Comparison of ENCODE assay signal across 35 cellular contexts in genomic region chr3:26346497-26346896, GRCh38.
DNase-seq lines count a peak whose midpoint lies in the region; ATAC-seq, FAIRE-seq and TF ChIP-seq lines count a peak whose summit lies in the region.
"Had no signal": no experiment of that assay in that cellular context is flagged by ENCODE, and none has a peak within 500 bp of the region (broad histone marks: within the 10 kb centered on the region; RNA-seq: fewer than 3 reads in every experiment).

No MANE protein-coding gene starts in this region.

- no peaks in the 10 kb centered on the region for H3K9me2 ChIP-seq in GM23248 (ENCODE audit: insufficient read depth)

- no peak for TF ChIP-seq POLR2A in H1 (IDR thresholded peaks at IDR 0.05; ENCODE audit: control extremely low read depth in 1 of 2, low read depth in 2 of 2, low read length in 2 of 2)

- 97% methylated on average over 13 of the region's 13 CpGs; no CpG with 5 or more reads in 1 of the 2 experiments for WGBS in H1 (ENCODE audit: extremely low coverage in 1 of 2, insufficient coverage in 1 of 2, insufficient read length in 1 of 2, insufficient replicate concordance in 2 of 2, low coverage in 1 of 2, low lambda C conversion rate in 2 of 2, missing lambda C conversion rate in 1 of 2), 2 experiments
- no CpG with 5 or more reads among the region's 13 CpGs for WGBS in trophoblast cell (ENCODE audit: extremely low coverage, insufficient coverage, insufficient read length)
- WGBS in aorta, 2 donors: 93 to 97% methylated on average over 13 of the region's 13 CpGs
- 48 to 57% methylated on average over 13 of the region's 13 CpGs for WGBS in GM23248 (ENCODE audit: low coverage in 1 of 2, low lambda C conversion rate in 2 of 2, missing lambda C conversion rate in 2 of 2), 2 experiments

- H3K4me2 ChIP-seq in H1 (ENCODE audit: insufficient read depth in 1 of 2, low read depth in 2 of 2, low read length in 2 of 2): no peak overlapping the region
- no peak overlapping the region for H3K4me2 ChIP-seq in trophoblast cell (ENCODE audit: low read length)
- H3K4me2 ChIP-seq in GM23248 (ENCODE audit: unreplicated experiment): no peak overlapping the region
- H3K4me2 ChIP-seq: A549; BLaER1; BLaER1 treated with 17β-estradiol and CSF1 and Interleukin-3, amounts not matched to agents 10 nM and 100 nM had no signal

- H2AFZ ChIP-seq in H1 (ENCODE audit: low read length) (no peak overlapping the region), trophoblast cell (ENCODE audit: insufficient read depth, low read length, poor library complexity) (no peak overlapping the region), GM23248 (no peak overlapping the region)

- H3K9ac ChIP-seq in H1 (replicated peaks in 1 of 4; ENCODE audit: extremely low read depth in 1 of 4, low read depth in 3 of 4, low read length in 3 of 4) (no peak overlapping the region), trophoblast cell (ENCODE audit: low read length) (no peak overlapping the region), GM23248 (no peak overlapping the region)
- H3K9ac ChIP-seq: BLaER1; BLaER1 treated with 17β-estradiol and CSF1 and Interleukin-3, amounts not matched to agents 10 nM and 100 nM had no signal

- no peak overlapping the region for H4K12ac ChIP-seq in trophoblast cell (ENCODE audit: low read depth, low read length)

- H3K23ac ChIP-seq in H1 (ENCODE audit: insufficient read length) (no peak overlapping the region), trophoblast cell (ENCODE audit: low read length) (no peak overlapping the region)

- no peak for DNase-seq in H1 (ENCODE audit: low read depth in 1 of 2, low spot score in 2 of 2)
- DNase-seq in trophoblast cell: no peak
- peak; percentile 55 for DNase-seq in upper lobe of right lung
- DNase-seq in aorta: no peak
- no peak for DNase-seq in globus pallidus (ENCODE audit: low spot score)
- no peak for DNase-seq in GM23248
- DNase-seq: 8988T; ACHN; AML-193; BE2C; C1 segment of cervical spinal cord; Caco-2; Calu3; CD4-positive, alpha-beta memory T cell; CD4-positive, alpha-beta T cell; CD4-positive, CD25-positive, alpha-beta regulatory T cell; CD8-positive, alpha-beta memory T cell; CD8-positive, alpha-beta T cell; COR-L47; DMS 273 treated with DMSO at 0.1 percent for 48 hours; DMS153; DMS53; DMS79; DMS79 treated with DMSO at 0.1 percent for 48 hours; DND-41; EL had no signal

- intact Hi-C loops in upper lobe of right lung (cut with DNase I): no loop called here
- intact Hi-C loops in aorta (cut with DNase I): no loop called here

- no peak overlapping the region for H3K56ac ChIP-seq in H1 (replicated peaks; ENCODE audit: insufficient read length, low read depth, low read length)

- H3K18ac ChIP-seq in H1 (ENCODE audit: extremely low read depth, low read length) (no peak overlapping the region), trophoblast cell (ENCODE audit: low read length) (no peak overlapping the region)

- H3F3A ChIP-seq in GM23248 (ENCODE audit: insufficient read depth): no peaks in the 10 kb centered on the region

- H3K27ac ChIP-seq in H1 (ENCODE audit: low read depth, low read length): no peak overlapping the region
- H3K27ac ChIP-seq in trophoblast cell (ENCODE audit: low read depth, low read length): no peak overlapping the region
- H3K27ac ChIP-seq in upper lobe of right lung: no peak overlapping the region
- H3K27ac ChIP-seq in aorta (ENCODE audit: low read depth in 1 of 2, low read length in 2 of 2): no peak overlapping the region
- no peak overlapping the region for H3K27ac ChIP-seq in GM23248
- H3K27ac ChIP-seq: 22Rv1; A549; BLaER1; BLaER1 treated with 17β-estradiol and CSF1 and Interleukin-3, amounts not matched to agents 10 nM and 100 nM; C4-2B had no signal

- H3K27me3 ChIP-seq in H1 (replicated peaks in 1 of 4; ENCODE audit: control insufficient read depth in 3 of 4, extremely low read depth in 1 of 4, insufficient read depth in 3 of 4, low read length in 3 of 4): no peaks in the 10 kb centered on the region
- no peaks in the 10 kb centered on the region for H3K27me3 ChIP-seq in trophoblast cell (ENCODE audit: insufficient read depth, low read length)
- no peaks in the 10 kb centered on the region for H3K27me3 ChIP-seq in upper lobe of right lung
- no peaks in the 10 kb centered on the region for H3K27me3 ChIP-seq in aorta (ENCODE audit: control insufficient read depth in 1 of 2, insufficient read depth in 2 of 2, low read length in 1 of 2)
- no peaks in the 10 kb centered on the region for H3K27me3 ChIP-seq in GM23248 (replicated peaks; ENCODE audit: insufficient read depth)
- H3K27me3 ChIP-seq: BE2C; BLaER1; BLaER1 treated with 17β-estradiol and CSF1 and Interleukin-3, amounts not matched to agents 10 nM and 100 nM had no signal

- no peak overlapping the region for H2BK15ac ChIP-seq in H1 (ENCODE audit: low read length)

- H4K5ac ChIP-seq in H1 (ENCODE audit: insufficient read length, low read depth, low read length): no peak overlapping the region

- no peak for TF ChIP-seq CTCF in H1 (IDR thresholded peaks at IDR 0.05; ENCODE audit: control extremely low read depth in 1 of 3, insufficient read depth in 1 of 3, low read depth in 1 of 3, low read length in 3 of 3)
- TF ChIP-seq CTCF in upper lobe of right lung (IDR thresholded peaks at IDR 0.05): no peak

- peak overlapping the region; percentile 25; the same call in 1 of the 2 replicates for H4K8ac ChIP-seq in H1 (ENCODE audit: extremely low read depth, insufficient read depth, low read length)
- H4K8ac ChIP-seq in trophoblast cell (ENCODE audit: low read depth, low read length): peak overlapping the region; percentile 2

- H2BK12ac ChIP-seq in H1 (ENCODE audit: low read depth, low read length) (no peak overlapping the region), trophoblast cell (ENCODE audit: low read length) (peak overlapping the region; percentile 61)

- POLR2A ChIA-PET in H1 (lab: Charles Lee; ENCODE audit: partially characterized antibody): no interaction called here

- no peak for TF ChIP-seq EP300 in H1 (IDR thresholded peaks at IDR 0.05; ENCODE audit: borderline replicate concordance in 1 of 2, low read depth in 2 of 2, low read length in 2 of 2)

- H3K4ac ChIP-seq in H1 (replicated peaks; ENCODE audit: insufficient read length, low read depth, low read length): no peak overlapping the region
- H3K4ac ChIP-seq in trophoblast cell (ENCODE audit: low read depth, low read length): no peak overlapping the region

- H3K79me2 ChIP-seq in H1 (ENCODE audit: control insufficient read depth in 1 of 2, insufficient read depth in 2 of 2, low read length in 2 of 2): no peaks in the 10 kb centered on the region
- no peaks in the 10 kb centered on the region for H3K79me2 ChIP-seq in trophoblast cell (ENCODE audit: control insufficient read depth, insufficient read depth, low read length, poor library complexity)
- no peaks in the 10 kb centered on the region for H3K79me2 ChIP-seq in GM23248 (ENCODE audit: insufficient read depth)

- H4K91ac ChIP-seq in H1 (replicated peaks; ENCODE audit: insufficient read length, low read length): no peak overlapping the region
- peak overlapping the region; percentile 77 for H4K91ac ChIP-seq in trophoblast cell (ENCODE audit: low read depth, low read length)

- H4K20me1 ChIP-seq in H1 (replicated peaks in 1 of 2; ENCODE audit: control insufficient read depth in 1 of 2, insufficient read depth in 2 of 2, low read length in 2 of 2) (no peaks in the 10 kb centered on the region), GM23248 (ENCODE audit: insufficient read depth) (no peaks in the 10 kb centered on the region)
- H4K20me1 ChIP-seq: BLaER1; BLaER1 treated with 17β-estradiol and CSF1 and Interleukin-3, amounts not matched to agents 10 nM and 100 nM had no signal

- FAIRE-seq in H1 (lab: Jason Lieb, UNC): no peak
- FAIRE-seq: A204.1, A549, D721Med had no signal

- H3K23me2 ChIP-seq in H1 (ENCODE audit: low read depth, low read length): no peaks in the 10 kb centered on the region

- H3K79me1 ChIP-seq in H1 (ENCODE audit: low read depth, low read length): no peaks in the 10 kb centered on the region
- peaks cover 22% of the 10 kb centered on the region for H3K79me1 ChIP-seq in trophoblast cell (ENCODE audit: low read length)

- CTCF ChIA-PET in H1 (lab: Charles Lee; ENCODE audit: partially characterized antibody): interaction anchor here (0.6 to 1.6 kb wide), 6 partner anchors 8 to 698 kb away, joined by 3 to 5 read pairs (median 3); no protein-coding TSS in a partner anchor

- no peak overlapping the region for H2BK120ac ChIP-seq in H1 (replicated peaks; ENCODE audit: low read depth, low read length)
- peak overlapping the region; percentile 37 for H2BK120ac ChIP-seq in trophoblast cell (ENCODE audit: insufficient read depth, low read length, poor library complexity)

- H3K4me3 ChIP-seq in H1 (ENCODE audit: extremely low read depth in 1 of 4, insufficient read depth in 2 of 4, low read depth in 3 of 4, low read length in 4 of 4): no peak overlapping the region
- no peak overlapping the region for H3K4me3 ChIP-seq in trophoblast cell (ENCODE audit: low read depth, low read length)
- H3K4me3 ChIP-seq in upper lobe of right lung: no peak overlapping the region
- H3K4me3 ChIP-seq in aorta (ENCODE audit: low read length in 2 of 2): no peak overlapping the region
- no peak overlapping the region for H3K4me3 ChIP-seq in GM23248
- H3K4me3 ChIP-seq: A549; BLaER1; BLaER1 treated with 17β-estradiol and CSF1 and Interleukin-3, amounts not matched to agents 10 nM and 100 nM had no signal

- ATAC-seq in upper lobe of right lung (no peak), aorta (ENCODE audit: low FRiP score) (peak; percentile 26), GM21390 (IDR thresholded peaks at IDR 0.05; ENCODE audit: unreplicated experiment) (no peak), HG03280 (IDR thresholded peaks at IDR 0.05; ENCODE audit: unreplicated experiment) (no peak)
- ATAC-seq: A549; CD8-positive, alpha-beta T cell had no signal

- H3K36me3 ChIP-seq in H1 (ENCODE audit: control insufficient read depth in 2 of 4, insufficient read depth in 4 of 4, low read length in 3 of 4) (no peaks in the 10 kb centered on the region), trophoblast cell (ENCODE audit: control insufficient read depth in 1 of 2, insufficient read depth in 2 of 2, low read length in 2 of 2) (no peaks in the 10 kb centered on the region), upper lobe of right lung (no peaks in the 10 kb centered on the region), aorta (ENCODE audit: control insufficient read depth in 1 of 2, insufficient read depth in 2 of 2, low read length in 1 of 2) (no peaks in the 10 kb centered on the region), GM23248 (ENCODE audit: low read depth) (no peaks in the 10 kb centered on the region)
- H3K36me3 ChIP-seq: BE2C; BLaER1; BLaER1 treated with 17β-estradiol and CSF1 and Interleukin-3, amounts not matched to agents 10 nM and 100 nM had no signal

- H3K9me3 ChIP-seq in H1 (ENCODE audit: insufficient read depth in 2 of 2, low read depth in 1 of 2, low read length in 1 of 2): no peaks in the 10 kb centered on the region; a peak in 1 of 4 replicates
- peaks cover 5% of the 10 kb centered on the region for H3K9me3 ChIP-seq in trophoblast cell (ENCODE audit: insufficient read depth, low read depth, low read length)
- H3K9me3 ChIP-seq in upper lobe of right lung: no peaks in the 10 kb centered on the region
- H3K9me3 ChIP-seq in aorta (ENCODE audit: control insufficient read depth, low read length): peaks cover 2% of the 10 kb centered on the region
- no peaks in the 10 kb centered on the region for H3K9me3 ChIP-seq in GM23248 (ENCODE audit: low read depth)
- H3K9me3 ChIP-seq: A549, BE2C, Caco-2 had no signal

- no peak overlapping the region for H2AK5ac ChIP-seq in H1 (ENCODE audit: low read depth, low read length)
- peak overlapping the region; percentile 8 for H2AK5ac ChIP-seq in trophoblast cell (ENCODE audit: low read length)

- H2BK5ac ChIP-seq in H1 (ENCODE audit: low read depth, low read length): no peak overlapping the region
- no peak overlapping the region for H2BK5ac ChIP-seq in trophoblast cell (ENCODE audit: low read depth, low read length, poor library complexity)

- no peak overlapping the region for H3K14ac ChIP-seq in H1 (ENCODE audit: insufficient read length)
- H3K14ac ChIP-seq in trophoblast cell (ENCODE audit: low read length): peak overlapping the region; percentile 11

- in situ Hi-C loops in GM23248 (cut with MboI): no loop called here

- no peak for TF ChIP-seq RAD21 in H1 (IDR thresholded peaks at IDR 0.05 in 1 of 2, conservative IDR thresholded peaks at IDR 0.05 in 1 of 2; ENCODE audit: low read depth in 2 of 2, low read length in 2 of 2)

- H3K4me1 ChIP-seq in H1 (replicated peaks in 1 of 4; ENCODE audit: control insufficient read depth in 3 of 4, insufficient read depth in 4 of 4, low read length in 3 of 4) (peaks cover 0 to 2% (median 0%) of the 10 kb centered on the region in 4 experiments; a peak in 1 of 7 replicates), trophoblast cell (ENCODE audit: control insufficient read depth in 1 of 2, insufficient read depth in 2 of 2, low read length in 2 of 2) (peaks cover 0 to 4% of the 10 kb centered on the region in 2 experiments), upper lobe of right lung (no peaks in the 10 kb centered on the region), aorta (ENCODE audit: control insufficient read depth in 1 of 2, insufficient read depth in 2 of 2, low read length in 2 of 2) (no peaks in the 10 kb centered on the region), GM23248 (ENCODE audit: insufficient read depth) (no peaks in the 10 kb centered on the region)
- H3K4me1 ChIP-seq: A549; BE2C; BLaER1; BLaER1 treated with 17β-estradiol and CSF1 and Interleukin-3, amounts not matched to agents 10 nM and 100 nM; Caco-2 had no signal

- no peak overlapping the region for H2BK20ac ChIP-seq in H1 (ENCODE audit: low read length)
